8 cellular contexts compared by ENCODE assay signal in genomic region chr19:38666662-38667448, GRCh38. TPM values are rescaled to one million over a fixed set of nuclear protein-coding genes. Genes with fewer than 3 reads are reported as not detected.
DNase-seq lines count a peak whose midpoint lies in the region; ATAC-seq and TF ChIP-seq lines count a peak whose summit lies in the region.

No MANE protein-coding gene starts in this region.

- H3K27ac ChIP-seq in OCI-LY7 (ENCODE audit: low read depth, low read length, poor library complexity, severe bottlenecking) (peak overlapping the region; percentile 25), stomach smooth muscle (ENCODE audit: low read length) (peak overlapping the region; percentile 89)

- no peak overlapping the region for H2AFZ ChIP-seq in OCI-LY7 (ENCODE audit: low read length)

- no TSS peak for BruUV-seq in OCI-LY7 (replicated peaks; lab: Mats Ljungman, UMichigan)

- peak overlapping the region; percentile 66 for H3K4me2 ChIP-seq in OCI-LY7 (ENCODE audit: low read length)

- intact Hi-C loops in OCI-LY7 (cut with micrococcal nuclease; ENCODE audit: unreplicated experiment) = no loop called here

- peaks cover 46% of the 10 kb centered on the region for H3K4me1 ChIP-seq in OCI-LY7 (ENCODE audit: insufficient read depth, low read length, poor library complexity, severe bottlenecking)
- peaks cover 95% of the 10 kb centered on the region for H3K4me1 ChIP-seq in stomach smooth muscle (ENCODE audit: control insufficient read depth, insufficient read depth, low read length)

- H3K9me3 ChIP-seq in OCI-LY7 (ENCODE audit: low read length) (no peaks in the 10 kb centered on the region), stomach smooth muscle (ENCODE audit: control insufficient read depth in 2 of 2, low read length in 2 of 2) (no peaks in the 10 kb centered on the region)

- H3K9ac ChIP-seq in stomach smooth muscle (ENCODE audit: low read length in 2 of 2) = peak overlapping the region; percentile 47 to 55

- H3K9me2 ChIP-seq in OCI-LY7 (ENCODE audit: insufficient read depth, low read length) = no peaks in the 10 kb centered on the region

- H3K36me3 ChIP-seq in OCI-LY7 (ENCODE audit: insufficient read depth, low read length) = peaks cover 7% of the 10 kb centered on the region; the same call in 1 of the 2 replicates
- H3K36me3 ChIP-seq in stomach smooth muscle (ENCODE audit: control insufficient read depth in 2 of 2, insufficient read depth in 2 of 2, low read length in 2 of 2) = no peaks in the 10 kb centered on the region

- H4K20me1 ChIP-seq in OCI-LY7 (ENCODE audit: insufficient read depth, low read length) = peaks cover 6% of the 10 kb centered on the region; the same call in 1 of the 2 replicates

- H3K4me3 ChIP-seq in OCI-LY7 (ENCODE audit: low read depth, low read length, poor library complexity, severe bottlenecking) (no peak overlapping the region), cardiac fibroblast (replicated peaks in 1 of 2; ENCODE audit: low read depth in 2 of 2, low read length in 2 of 2) (no peak overlapping the region), stomach smooth muscle (ENCODE audit: low read length in 2 of 2) (peak overlapping the region in 1 of 2 donors; percentile 44)

- TF ChIP-seq CTCF in OCI-LY7 (conservative IDR thresholded peaks at IDR 0.05; ENCODE audit: low read length) (no peak), cardiac fibroblast (IDR thresholded peaks at IDR 0.05; ENCODE audit: low read depth, low read length) (no peak)

- peaks cover 49% of the 10 kb centered on the region for H3K79me2 ChIP-seq in OCI-LY7 (ENCODE audit: insufficient read depth, low read depth, low read length)

- DNase-seq in NCI-H2081 (lab: John Stamatoyannopoulos, UW) (peak; percentile 9 to 28), NCI-H2081 treated with DMSO at 0.1 percent for 48 hours (lab: John Stamatoyannopoulos, UW) (no peak), OCI-LY7 (ENCODE audit: low spot score) (peak; percentile 48), cardiac fibroblast (ENCODE audit: low read depth in 2 of 2) (peak; percentile 85 to 88), kidney tubule cell (ENCODE audit: low spot score) (peak; percentile 89)

- CTCF ChIA-PET in OCI-LY7 (lab: Charles Lee; ENCODE audit: unreplicated experiment) = no interaction called here

- POLR2A ChIA-PET in OCI-LY7 (lab: Charles Lee) = interaction anchor here (0.6 kb wide), 1 partner anchor 267 kb away, joined by 3 read pairs; no protein-coding TSS in a partner anchor

- H3K27me3 ChIP-seq in stomach smooth muscle (ENCODE audit: control insufficient read depth in 1 of 2, insufficient read depth in 2 of 2, low read length in 2 of 2) = no peaks in the 10 kb centered on the region

- ATAC-seq in HG03280 (IDR thresholded peaks at IDR 0.05; ENCODE audit: unreplicated experiment) (no peak), HG03045 (IDR thresholded peaks at IDR 0.05; ENCODE audit: unreplicated experiment) (no peak)

RNA-seq across cellular contexts. Expression of gene ACTN4, which starts 19.4 kb away (rescaled TPM):
- 86.8 and 96.9 TPM in 2 replicates for total RNA-seq in OCI-LY7 (2014; rRNA removed; shearing (Covaris generic))
- total RNA-seq in OCI-LY7 (2022) = 147 and 178 TPM in 2 replicates

RNA-seq across cellular contexts. Expression of gene EIF3K, which starts 47.9 kb away (rescaled TPM):
- total RNA-seq in OCI-LY7 (2014; rRNA removed; shearing (Covaris generic)) = 321 and 325 TPM in 2 replicates
- 353 and 364 TPM in 2 replicates for total RNA-seq in OCI-LY7 (2022)

RNA-seq across cellular contexts. Expression of gene MAP4K1, which starts 49.1 kb away (rescaled TPM):
- 102 and 108 TPM in 2 replicates for total RNA-seq in OCI-LY7 (2014; rRNA removed; shearing (Covaris generic))
- total RNA-seq in OCI-LY7 (2022) = 313 and 331 TPM in 2 replicates
